8 cellular contexts compared by ENCODE assay signal in the genomic region with DNA sequence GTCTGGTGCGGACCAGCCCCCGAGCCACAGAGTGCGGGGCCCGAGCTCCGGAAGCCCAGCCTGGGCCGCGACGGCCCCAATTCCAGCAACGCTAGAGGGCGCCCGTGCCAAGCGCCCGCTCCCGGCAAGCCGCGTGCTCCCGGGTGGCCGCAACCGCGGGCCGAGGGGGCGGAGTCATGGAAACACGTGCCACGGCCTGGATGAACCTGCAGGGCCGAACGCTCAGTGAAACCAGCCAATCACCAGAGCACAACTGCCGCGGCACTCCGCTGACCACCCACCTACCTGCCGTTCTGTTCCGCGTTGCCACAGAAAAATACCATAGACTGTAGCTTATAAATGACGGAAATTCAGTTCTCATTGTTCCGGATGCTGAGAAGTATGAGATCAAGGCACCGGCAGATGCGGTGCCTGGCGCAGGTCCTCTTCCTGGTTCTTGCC.
A peak's percentile ranks its signal among the peaks of the same experiment; 100 is the strongest.
DNase-seq lines count a peak whose midpoint lies in the region; ATAC-seq and TF ChIP-seq lines count a peak whose summit lies in the region.

No MANE protein-coding gene starts in this region.

- H3K27ac Mint-ChIP-seq in activated naive CD8-positive, alpha-beta T cell, result peak overlapping the region; percentile 78

- 0 out of 2 replicates have a peak, but pooled peaks cover 7% of the 10 kb centered on the region for H3K9me3 ChIP-seq in SJSA1 (replicated peaks)
- no peaks in the 10 kb centered on the region for H3K9me3 ChIP-seq in heart right ventricle

- H3K27me3 ChIP-seq in SJSA1 (replicated peaks) (no peaks in the 10 kb centered on the region), heart right ventricle (peaks cover 0 to 36% (median 23%) of the 10 kb centered on the region in 7 donors)

- 17% methylated on average over 36 to 37 of the region's 37 CpGs for WGBS in heart right ventricle, 2 donors

- H3K4me1 ChIP-seq in SJSA1 (replicated peaks) (peaks cover 17% of the 10 kb centered on the region), heart right ventricle (peaks cover 0 to 26% (median 18%) of the 10 kb centered on the region in 9 donors)

- H3K4me3 Mint-ChIP-seq in activated naive CD8-positive, alpha-beta T cell, result peak overlapping the region; percentile 66

- no peaks in the 10 kb centered on the region for H3K27me3 Mint-ChIP-seq in activated naive CD8-positive, alpha-beta T cell

- DNase-seq in DMS114 treated with DMSO at 0.1 percent for 48 hours (lab: John Stamatoyannopoulos, UW; ENCODE audit: unreplicated experiment), result peak; percentile 58
- peak; percentile 12 to 68 for DNase-seq in SJSA1 (ENCODE audit: low read depth in 1 of 2, low spot score in 2 of 2)
- peak; percentile 50 to 85 for DNase-seq in heart right ventricle
- DNase-seq in sciatic nerve (ENCODE audit: low spot score), result peak; percentile 93
- DNase-seq in T1000 (lab: John Stamatoyannopoulos, UW), result no peak

- TF ChIP-seq CTCF in heart right ventricle (IDR thresholded peaks at IDR 0.05), result peak; percentile 50 to 74 (median 72)

- H3K4me1 Mint-ChIP-seq in activated naive CD8-positive, alpha-beta T cell (ENCODE audit: low read depth), result peaks cover 48% of the 10 kb centered on the region

- H3K27ac ChIP-seq in SJSA1, result no peak overlapping the region
- no peak overlapping the region for H3K27ac ChIP-seq in heart right ventricle

- intact Hi-C loops in heart right ventricle (cut with DNase I), result no loop called here
- intact Hi-C loops in sciatic nerve (cut with DNase I), result no loop called here

- H3K36me3 Mint-ChIP-seq in activated naive CD8-positive, alpha-beta T cell, result peaks cover 5% of the 10 kb centered on the region

- H3K4me3 ChIP-seq in SJSA1 (no peak overlapping the region), heart right ventricle (peak overlapping the region in 4 of 10 donors; percentile 5 to 35 (median 12))

- no peaks in the 10 kb centered on the region for H3K9me3 Mint-ChIP-seq in activated naive CD8-positive, alpha-beta T cell (ENCODE audit: low read depth)

- ATAC-seq in heart right ventricle (peak; percentile 46 to 81 (median 57)), sciatic nerve (peak; percentile 81), GM21786 (IDR thresholded peaks at IDR 0.05; ENCODE audit: unreplicated experiment) (no peak), GM21390 (IDR thresholded peaks at IDR 0.05; ENCODE audit: unreplicated experiment) (no peak)

- H3K36me3 ChIP-seq in SJSA1 (no peaks in the 10 kb centered on the region), heart right ventricle (no peaks in the 10 kb centered on the region)

Comparison
In these comparisons a context has a peak if more than half of its experiments do, and no peak if none do; other contexts are left out.
1. ATAC-seq: peak in heart right ventricle (8 of 8) and sciatic nerve (single experiment); none in GM21786 (single experiment) and GM21390 (single experiment).